ENCODE assay signal across 19 cellular contexts in genomic region chr18:34514238-34514637, GRCh38.
DNase-seq lines count a peak whose midpoint lies in the region; ATAC-seq, FAIRE-seq and TF ChIP-seq lines count a peak whose summit lies in the region.
"Had no signal": no experiment of that assay in that cellular context is flagged by ENCODE, and none has a peak within 500 bp of the region (broad histone marks: within the 10 kb centered on the region; RNA-seq: fewer than 3 reads in every experiment).

No MANE protein-coding gene starts in this region.

- no peak for FAIRE-seq in pancreas (lab: Jason Lieb, UNC)

- intact Hi-C loops in PC-3 (cut with micrococcal nuclease): no loop called here
- intact Hi-C loops in body of pancreas (cut with DNase I): no loop called here
- intact Hi-C loops in pancreas (cut with DNase I): no loop called here

- H3K4me1 ChIP-seq in PC-3 (ENCODE audit: insufficient read depth, low read length): peaks cover 37% of the 10 kb centered on the region
- peaks cover 16% of the 10 kb centered on the region for H3K4me1 ChIP-seq in body of pancreas
- H3K4me1 ChIP-seq in pancreas: peaks cover 0 to 2% (median 0%) of the 10 kb centered on the region in 3 donors

- H3K4me3 ChIP-seq in PC-3 (ENCODE audit: low read length) (no peak overlapping the region), body of pancreas (no peak overlapping the region), fibroblast of the aortic adventitia (ENCODE audit: low read depth, low read length) (no peak overlapping the region), pancreas (no peak overlapping the region)
- H3K4me3 ChIP-seq: SK-N-MC had no signal

- no peaks in the 10 kb centered on the region for H3F3A ChIP-seq in PC-3 (ENCODE audit: low read length, unreplicated experiment)

- H3K79me2 ChIP-seq in PC-3 (ENCODE audit: low read length): peaks cover 18% of the 10 kb centered on the region

- TF ChIP-seq CTCF in PC-3 (conservative IDR thresholded peaks at IDR 0.05; ENCODE audit: low read depth, low read length) (no peak), body of pancreas (IDR thresholded peaks at IDR 0.05) (no peak), fibroblast of the aortic adventitia (IDR thresholded peaks at IDR 0.05; ENCODE audit: insufficient read depth, low read length) (no peak), pancreas (IDR thresholded peaks at IDR 0.05) (no peak)

- H3K36me3 ChIP-seq in PC-3 (ENCODE audit: low read depth, low read length) (peaks cover 5% of the 10 kb centered on the region; the same call in 1 of the 2 replicates), body of pancreas (replicated peaks in 1 of 2; ENCODE audit: insufficient read depth in 1 of 2, low read depth in 2 of 2) (no peaks in the 10 kb centered on the region), pancreas (no peaks in the 10 kb centered on the region)

- POLR2A ChIA-PET in PC-3 (lab: Charles Lee; ENCODE audit: unreplicated experiment): interaction anchor here (0.6 kb wide), 1 partner anchor 300 kb away, joined by 4 read pairs; no protein-coding TSS in a partner anchor

- H3K27ac ChIP-seq in PC-3 (ENCODE audit: low read length): peak overlapping the region; percentile 89
- peak overlapping the region in 1 of 4 donors; percentile 37 for H3K27ac ChIP-seq in body of pancreas
- H3K27ac ChIP-seq in pancreas: peak overlapping the region in 1 of 4 donors; percentile 3
- H3K27ac ChIP-seq: SK-N-MC had no signal

- no peak overlapping the region for H3K9ac ChIP-seq in PC-3 (ENCODE audit: low read length)

- 35 to 52% methylated on average over 1 of the region's 1 CpG for WGBS in body of pancreas, 2 donors
- WGBS in pancreas, 2 donors: 19 to 38% methylated on average over 1 of the region's 1 CpG

- peak; percentile 84 for ATAC-seq in PC-3
- peak; percentile 79 for ATAC-seq in body of pancreas
- peak; percentile 78 to 83 (median 82) for ATAC-seq in pancreas
- ATAC-seq in GM19467 (IDR thresholded peaks at IDR 0.05; ENCODE audit: unreplicated experiment): no peak
- ATAC-seq in HG03139 (IDR thresholded peaks at IDR 0.05; ENCODE audit: unreplicated experiment): no peak
- no peak for ATAC-seq in HG03045 (IDR thresholded peaks at IDR 0.05; ENCODE audit: unreplicated experiment)

- H3K9me3 ChIP-seq in PC-3 (ENCODE audit: low read length): no peaks in the 10 kb centered on the region
- no peaks in the 10 kb centered on the region for H3K9me3 ChIP-seq in body of pancreas
- no peaks in the 10 kb centered on the region for H3K9me3 ChIP-seq in pancreas

- H3K4me2 ChIP-seq in PC-3 (ENCODE audit: low read length): peak overlapping the region; percentile 57

- H3K27me3 ChIP-seq in PC-3 (ENCODE audit: low read length) (no peaks in the 10 kb centered on the region), body of pancreas (no peaks in the 10 kb centered on the region), pancreas (no peaks in the 10 kb centered on the region)

- no TSS peak for BruUV-seq in PC-3 (replicated peaks; lab: Mats Ljungman, UMichigan)

- DNase-seq in PC-3 (peak; percentile 79), body of pancreas (peak in 2 of 4 donors; percentile 16 to 37), fibroblast of the aortic adventitia (ENCODE audit: low read depth) (peak; percentile 6), pancreas (peak in 3 of 6 donors; percentile 13 to 38 (median 26)), midbrain (lab: John Stamatoyannopoulos, UW) (no peak)
- DNase-seq: ACHN; Calu3; CD4-positive, CD25-positive, alpha-beta regulatory T cell; DND-41; H9; NCI-H146; NCI-H2081 treated with DMSO at 0.1 percent for 48 hours; NCI-H2227 treated with DMSO at 0.1 percent for 48 hours; NCI-H526; NK-92 treated with Interleukin-12 subunit alpha and Interleukin-12 subunit beta, amount 100 ng/mL, for 24 hours had no signal

- no peak for TF ChIP-seq POLR2A in body of pancreas (IDR thresholded peaks at IDR 0.05)

- CTCF ChIA-PET in PC-3 (lab: Charles Lee): no interaction called here

- no peaks in the 10 kb centered on the region for H4K20me1 ChIP-seq in PC-3 (ENCODE audit: low read length)

- H2AFZ ChIP-seq in PC-3 (ENCODE audit: low read length): no peak overlapping the region

- no peaks in the 10 kb centered on the region for H3K9me2 ChIP-seq in PC-3 (replicated peaks; ENCODE audit: low read length)

Comparison
In these comparisons a context has a peak if more than half of its experiments do, and no peak if none do; other contexts are left out.
1. ATAC-seq: peak in PC-3 (single experiment), body of pancreas (single experiment) and pancreas (4 of 4); none in GM19467 (single experiment), HG03139 (single experiment) and HG03045 (single experiment).